In genomic region chr12:2737656-2738241, GRCh38 we compare ENCODE assay signal across 21 cellular contexts.
"Had no signal": no experiment of that assay in that cellular context is flagged by ENCODE, and none has a peak within 500 bp of the region (broad histone marks: within the 10 kb centered on the region; RNA-seq: fewer than 3 reads in every experiment).

No MANE protein-coding gene starts in this region.

- H3K4me3 Mint-ChIP-seq: immature natural killer cell; memory B cell; natural killer cell treated with Interleukin-12 subunit alpha and Interleukin-12 subunit beta and Interleukin-15 and Interleukin-18, amount 100 ng/mL, for 72 hours; neural crest cell; stimulated activated memory B cell treated with anti-CD40 and anti-IgM and Interleukin-4, amounts not matched to agents 10 μg/mL and 1 μg/mL and 100 μg/mL, for 72 hours; type B pancreatic cell had no signal

- H3K27ac Mint-ChIP-seq: immature natural killer cell; memory B cell; natural killer cell treated with Interleukin-12 subunit alpha and Interleukin-12 subunit beta and Interleukin-15 and Interleukin-18, amount 100 ng/mL, for 72 hours; stimulated activated memory B cell treated with anti-CD40 and anti-IgM and Interleukin-4, amounts not matched to agents 10 μg/mL and 1 μg/mL and 100 μg/mL, for 72 hours; type B pancreatic cell had no signal

- DNase-seq: colonic mucosa; dermis blood vessel endothelial cell; effector memory CD4-positive, alpha-beta T cell; esophagus squamous epithelium; foreskin melanocyte; hypothalamus; immature natural killer cell; stimulated activated CD4-positive, alpha-beta T cell treated with anti-CD3 and anti-CD28 coated beads, Interleukin-4, amount 100 ng/mL, for 4 hours; stimulated activated naive CD8-positive, alpha-beta T cell treated with anti-CD3 and anti-CD28 coated beads, Interleukin-15, Interleukin-2, amounts not matched to agents 100 U/mL and 50 U/mL, for 24 hours; testis; tibial artery had no signal

- H3K27me3 ChIP-seq: colonic mucosa, right atrium auricular region, testis had no signal

- H3K27ac ChIP-seq: colonic mucosa, esophagus squamous epithelium, prostate gland, right atrium auricular region, testis, tibial artery had no signal

- H3K36me3 Mint-ChIP-seq: natural killer cell treated with Interleukin-12 subunit alpha and Interleukin-12 subunit beta and Interleukin-15 and Interleukin-18, amount 100 ng/mL, for 72 hours; stimulated activated memory B cell treated with anti-CD40 and anti-IgM and Interleukin-4, amounts not matched to agents 10 μg/mL and 1 μg/mL and 100 μg/mL, for 72 hours; type B pancreatic cell had no signal

- H3K4me3 ChIP-seq: colonic mucosa, esophagus squamous epithelium, lung, prostate gland, right atrium auricular region, testis, tibial artery had no signal

- H3K4me1 Mint-ChIP-seq: neural crest cell; stimulated activated memory B cell treated with anti-CD40 and anti-IgM and Interleukin-4, amounts not matched to agents 10 μg/mL and 1 μg/mL and 100 μg/mL, for 72 hours had no signal

- H3K9me3 ChIP-seq: colonic mucosa, esophagus squamous epithelium, prostate gland, right atrium auricular region, testis, tibial artery had no signal

- H3K36me3 ChIP-seq: colonic mucosa, esophagus squamous epithelium, prostate gland, right atrium auricular region, tibial artery had no signal

- H3K4me1 ChIP-seq: colonic mucosa, esophagus squamous epithelium, prostate gland, right atrium auricular region, testis, tibial artery had no signal

- H3K9me3 Mint-ChIP-seq: immature natural killer cell; memory B cell; natural killer cell treated with Interleukin-12 subunit alpha and Interleukin-12 subunit beta and Interleukin-15 and Interleukin-18, amount 100 ng/mL, for 72 hours; neural crest cell; stimulated activated memory B cell treated with anti-CD40 and anti-IgM and Interleukin-4, amounts not matched to agents 10 μg/mL and 1 μg/mL and 100 μg/mL, for 72 hours; type B pancreatic cell had no signal

- ATAC-seq: left lobe of liver; natural killer cell treated with Interleukin-12 subunit alpha and Interleukin-12 subunit beta and Interleukin-15 and Interleukin-18, amount 100 ng/mL, for 72 hours; sciatic nerve; stimulated activated memory B cell treated with anti-CD40 and anti-IgM and Interleukin-4, amounts not matched to agents 10 μg/mL and 1 μg/mL and 100 μg/mL, for 72 hours; stimulated activated naive CD8-positive, alpha-beta T cell treated with anti-CD3 and anti-CD28 coated beads, Interleukin-15, Interleukin-2, amounts not matched to agents 100 U/mL and 50 U/mL, for 24 hours had no signal
